2 cellular contexts compared by ENCODE assay signal in genomic region chr1:85275701-85276289, GRCh38.
TF ChIP-seq lines count a peak whose summit lies in the region.

No MANE protein-coding gene starts in this region.

TF ChIP-seq in GM12878, 131 proteins besides CTCF, POLR2A, EP300 and RAD21 (continues in another document):
- TF ChIP-seq SIN3A (IDR thresholded peaks at IDR 0.05; ENCODE audit: low read depth, low read length): no peak
- TF ChIP-seq PML (IDR thresholded peaks at IDR 0.05; ENCODE audit: low read length): peak; percentile 45; the same call in 1 of the 2 replicates
- TF ChIP-seq CHD2 (IDR thresholded peaks at IDR 0.05; ENCODE audit: borderline replicate concordance, low read depth, low read length): no peak
- TF ChIP-seq RELA (IDR thresholded peaks at IDR 0.05; ENCODE audit: borderline replicate concordance, partially characterized antibody): peak; percentile 69
- TF ChIP-seq FOXM1 (IDR thresholded peaks at IDR 0.05; ENCODE audit: low read depth, low read length): no peak
- TF ChIP-seq TARDBP (IDR thresholded peaks at IDR 0.05; ENCODE audit: borderline replicate concordance): no peak
- no peak for TF ChIP-seq NR2C1 (IDR thresholded peaks at IDR 0.05)
- TF ChIP-seq NBN (IDR thresholded peaks at IDR 0.05): peak; percentile 36; the same call in 1 of the 2 replicates
- no peak for TF ChIP-seq NR2C2 (IDR thresholded peaks at IDR 0.05; ENCODE audit: borderline replicate concordance, control insufficient read depth, insufficient read length, low read depth)
- TF ChIP-seq TAF1 (IDR thresholded peaks at IDR 0.05; ENCODE audit: borderline replicate concordance, low read depth, low read length): peak; percentile 77
- TF ChIP-seq NFIC (IDR thresholded peaks at IDR 0.05; ENCODE audit: low read depth, low read length): no peak
- TF ChIP-seq ELK1 (IDR thresholded peaks at IDR 0.05; ENCODE audit: low read depth, low read length): no peak
- no peak for TF ChIP-seq ATF3 (IDR thresholded peaks at IDR 0.05; ENCODE audit: borderline replicate concordance, extremely low read depth, low read depth, low read length)
- TF ChIP-seq RAD51 (IDR thresholded peaks at IDR 0.05): no peak
- TF ChIP-seq TCF7 (IDR thresholded peaks at IDR 0.05; ENCODE audit: borderline replicate concordance): no peak
- TF ChIP-seq SKIL (IDR thresholded peaks at IDR 0.05; ENCODE audit: low read depth, poor library complexity, severe bottlenecking): no peak
- no peak for TF ChIP-seq IRF3 (IDR thresholded peaks at IDR 0.05)
- 0 out of 2 replicates have a peak, but pooled peaks have one; percentile 8 for TF ChIP-seq MTA2 (IDR thresholded peaks at IDR 0.05; ENCODE audit: low read depth)
- 0 out of 2 replicates have a peak, but pooled peaks have one; percentile 11 for TF ChIP-seq PAX5 (IDR thresholded peaks at IDR 0.05; ENCODE audit: borderline replicate concordance, low read depth, low read length)
- TF ChIP-seq JUND (IDR thresholded peaks at IDR 0.05; ENCODE audit: low read depth, low read length): no peak
- peak in 1 of 2 experiments; percentile 26; a peak in 1 of 3 replicates for TF ChIP-seq EGR1 (IDR thresholded peaks at IDR 0.05; ENCODE audit: borderline replicate concordance in 1 of 2, low read depth in 2 of 2, low read length in 2 of 2)
- TF ChIP-seq BRCA1 (IDR thresholded peaks at IDR 0.05; ENCODE audit: low read depth, low read length): no peak
- TF ChIP-seq YY1 (IDR thresholded peaks at IDR 0.05; ENCODE audit: low read depth, low read length): no peak
- TF ChIP-seq CREM (IDR thresholded peaks at IDR 0.05; ENCODE audit: low read depth): no peak
- no peak; the same call in 1 of the 2 replicates for TF ChIP-seq SMARCA5 (IDR thresholded peaks at IDR 0.05)
- peak; percentile 81 for TF ChIP-seq POLR2AphosphoS5 (IDR thresholded peaks at IDR 0.05; ENCODE audit: low read length)
- TF ChIP-seq MTA3 (IDR thresholded peaks at IDR 0.05; ENCODE audit: borderline replicate concordance, low read length): 0 out of 2 replicates have a peak, but pooled peaks have one; percentile 34
- peak; percentile 35 for TF ChIP-seq RELB (IDR thresholded peaks at IDR 0.05; ENCODE audit: low read depth)
- no peak for TF ChIP-seq BCL11A (IDR thresholded peaks at IDR 0.05; ENCODE audit: low read depth, low read length)
- TF ChIP-seq POU2F2 (IDR thresholded peaks at IDR 0.05; ENCODE audit: borderline replicate concordance, low read depth, low read length): peak; percentile 87
- TF ChIP-seq CBX5 (IDR thresholded peaks at IDR 0.05; ENCODE audit: low read depth): no peak
- TF ChIP-seq MXI1 (IDR thresholded peaks at IDR 0.05; ENCODE audit: low read depth, low read length): no peak

TF ChIP-seq in liver, 16 proteins besides CTCF, POLR2A, EP300 and RAD21:
- TF ChIP-seq SP1 (IDR thresholded peaks at IDR 0.05) (no peak), EGR1 (IDR thresholded peaks at IDR 0.05; ENCODE audit: low read depth in 2 of 2) (peak in 1 of 2 donors; percentile 52)
